Comparison of ENCODE assay signal across 26 cellular contexts in genomic region chr3:111352585-111352984, GRCh38.
DNase-seq lines count a peak whose midpoint lies in the region; ATAC-seq and TF ChIP-seq lines count a peak whose summit lies in the region.
"Had no signal": no experiment of that assay in that cellular context is flagged by ENCODE, and none has a peak within 500 bp of the region (broad histone marks: within the 10 kb centered on the region; RNA-seq: fewer than 3 reads in every experiment).

No MANE protein-coding gene starts in this region.

- H4K20me1 ChIP-seq in Karpas-422 (ENCODE audit: insufficient read depth, low read depth, low read length): no peaks in the 10 kb centered on the region
- H4K20me1 ChIP-seq in PC-3 (ENCODE audit: low read length): no peaks in the 10 kb centered on the region
- H4K20me1 ChIP-seq: BLaER1 treated with 17β-estradiol and CSF1 and Interleukin-3, amounts not matched to agents 10 nM and 100 nM had no signal

- H3K9ac ChIP-seq in Karpas-422 (ENCODE audit: low read length) (no peak overlapping the region), PC-3 (ENCODE audit: low read length) (no peak overlapping the region)
- H3K9ac ChIP-seq: BLaER1 treated with 17β-estradiol and CSF1 and Interleukin-3, amounts not matched to agents 10 nM and 100 nM had no signal

- H3K4me2 ChIP-seq in Karpas-422 (ENCODE audit: low read depth, low read length, poor library complexity, severe bottlenecking) (no peak overlapping the region), PC-3 (ENCODE audit: low read length) (no peak overlapping the region)
- H3K4me2 ChIP-seq: A549; BLaER1 treated with 17β-estradiol and CSF1 and Interleukin-3, amounts not matched to agents 10 nM and 100 nM had no signal

- ATAC-seq in PC-3 (no peak), left ventricle myocardium superior (no peak)
- ATAC-seq: A549 had no signal

- intact Hi-C loops in PC-3 (cut with micrococcal nuclease) (no loop called here), left ventricle myocardium superior (cut with micrococcal nuclease) (no loop called here)

- CTCF ChIA-PET in PC-3 (lab: Charles Lee): interaction anchor here (0.5 kb wide), 1 partner anchor 842 kb away, joined by 4 read pairs; no protein-coding TSS in a partner anchor

- no TSS peak for BruUV-seq in PC-3 (replicated peaks; lab: Mats Ljungman, UMichigan)

- H3F3A ChIP-seq in PC-3 (ENCODE audit: low read length, unreplicated experiment): no peaks in the 10 kb centered on the region

- POLR2A ChIA-PET in PC-3 (lab: Charles Lee; ENCODE audit: unreplicated experiment): no interaction called here

- H3K79me2 ChIP-seq in Karpas-422 (ENCODE audit: low read length): no peaks in the 10 kb centered on the region
- no peaks in the 10 kb centered on the region for H3K79me2 ChIP-seq in PC-3 (ENCODE audit: low read length)

- H3K27ac ChIP-seq in Karpas-422 (ENCODE audit: low read length) (no peak overlapping the region), PC-3 (ENCODE audit: low read length) (no peak overlapping the region)
- H3K27ac ChIP-seq: A549; BLaER1 treated with 17β-estradiol and CSF1 and Interleukin-3, amounts not matched to agents 10 nM and 100 nM; SK-N-MC had no signal

- H2AFZ ChIP-seq in Karpas-422 (ENCODE audit: low read length): no peak overlapping the region
- no peak overlapping the region for H2AFZ ChIP-seq in PC-3 (ENCODE audit: low read length)

- no peak for TF ChIP-seq CTCF in PC-3 (conservative IDR thresholded peaks at IDR 0.05; ENCODE audit: low read depth, low read length)
- no peak for TF ChIP-seq CTCF in choroid plexus epithelial cell (conservative IDR thresholded peaks at IDR 0.05; ENCODE audit: low read depth, low read length)

- H3K36me3 ChIP-seq in Karpas-422 (ENCODE audit: insufficient read depth, low read length) (no peaks in the 10 kb centered on the region), PC-3 (ENCODE audit: low read depth, low read length) (no peaks in the 10 kb centered on the region), H7 (replicated peaks; ENCODE audit: control insufficient read depth, insufficient read depth, low read length) (no peaks in the 10 kb centered on the region)
- H3K36me3 ChIP-seq: BLaER1 treated with 17β-estradiol and CSF1 and Interleukin-3, amounts not matched to agents 10 nM and 100 nM had no signal

- H3K27me3 ChIP-seq in Karpas-422 (ENCODE audit: low read length) (no peaks in the 10 kb centered on the region), PC-3 (ENCODE audit: low read length) (no peaks in the 10 kb centered on the region), H7 (ENCODE audit: control insufficient read depth, insufficient read depth, low read length) (no peaks in the 10 kb centered on the region)
- H3K27me3 ChIP-seq: BLaER1 treated with 17β-estradiol and CSF1 and Interleukin-3, amounts not matched to agents 10 nM and 100 nM had no signal

- DNase-seq in Karpas-422: peak; percentile 4
- peak; percentile 32 for DNase-seq in PC-3
- DNase-seq in choroid plexus epithelial cell (ENCODE audit: low read depth): peak; percentile 17
- peak; percentile 23 for DNase-seq in glomerular visceral epithelial cell (ENCODE audit: extremely low spot score)
- no peak for DNase-seq in H7
- no peak for DNase-seq in SHP77 treated with DMSO at 0.1 percent for 48 hours (lab: John Stamatoyannopoulos, UW)
- no peak for DNase-seq in left ventricle myocardium superior
- DNase-seq in LoVo (ENCODE audit: low spot score): no peak
- DNase-seq: AML-193; CD4-positive, alpha-beta T cell; COR-L47; DMS53; GDM1; KBM-7; NCI-H1092 treated with DMSO at 0.1 percent for 48 hours; NCI-H1436; NCI-H187; NCI-H2081 treated with DMSO at 0.1 percent for 48 hours; NCI-H2171; NCI-H345; NCI-H524; NCI-H774; SIG-M5 had no signal

- H3K4me3 ChIP-seq in Karpas-422 (ENCODE audit: low read length): no peak overlapping the region
- H3K4me3 ChIP-seq in PC-3 (ENCODE audit: low read length): no peak overlapping the region
- H3K4me3 ChIP-seq in choroid plexus epithelial cell (ENCODE audit: low read depth, low read length): no peak overlapping the region
- no peak overlapping the region for H3K4me3 ChIP-seq in H7 (ENCODE audit: insufficient read depth, low read depth, low read length)
- H3K4me3 ChIP-seq: A549; BLaER1 treated with 17β-estradiol and CSF1 and Interleukin-3, amounts not matched to agents 10 nM and 100 nM; SK-N-MC had no signal

- H3K4me1 ChIP-seq in Karpas-422 (ENCODE audit: low read length) (no peaks in the 10 kb centered on the region), PC-3 (ENCODE audit: insufficient read depth, low read length) (no peaks in the 10 kb centered on the region)
- H3K4me1 ChIP-seq: A549; BLaER1 treated with 17β-estradiol and CSF1 and Interleukin-3, amounts not matched to agents 10 nM and 100 nM had no signal

- no peaks in the 10 kb centered on the region for H3K9me3 ChIP-seq in Karpas-422 (ENCODE audit: low read length)
- H3K9me3 ChIP-seq in PC-3 (ENCODE audit: low read length): peaks cover 3% of the 10 kb centered on the region; the same call in 1 of the 2 replicates
- H3K9me3 ChIP-seq: A549 had no signal

- 0 out of 2 replicates have a peak, but pooled peaks cover 4% of the 10 kb centered on the region for H3K9me2 ChIP-seq in Karpas-422 (replicated peaks; ENCODE audit: insufficient read depth, low read length)
- no peaks in the 10 kb centered on the region for H3K9me2 ChIP-seq in PC-3 (replicated peaks; ENCODE audit: low read length)

Comparison
In these comparisons a context has a peak if more than half of its experiments do, and no peak if none do; other contexts are left out.
1. DNase-seq: peak in Karpas-422 (single experiment), PC-3 (single experiment), choroid plexus epithelial cell (single experiment) and glomerular visceral epithelial cell (single experiment); none in H7 (single experiment), SHP77 treated with DMSO at 0.1 percent for 48 hours (single experiment), left ventricle myocardium superior (single experiment) and LoVo (single experiment).